In genomic region chr3:142947352-142947751, GRCh38 we compare ENCODE assay signal across 19 cellular contexts. TPM values are rescaled to one million over a fixed set of nuclear protein-coding genes. Genes with fewer than 3 reads are reported as not detected.
A peak's percentile ranks its signal among the peaks of the same experiment; 100 is the strongest.
DNase-seq lines count a peak whose midpoint lies in the region; ATAC-seq and TF ChIP-seq lines count a peak whose summit lies in the region.
"Had no signal": no experiment of that assay in that cellular context is flagged by ENCODE, and none has a peak within 500 bp of the region (broad histone marks: within the 10 kb centered on the region; RNA-seq: fewer than 3 reads in every experiment).

No MANE protein-coding gene starts in this region.

- POLR2A ChIA-PET in CD4-positive, alpha-beta memory T cell (lab: Charles Lee; ENCODE audit: partially characterized antibody) = no interaction called here
- POLR2A ChIA-PET in Panc1 (lab: Charles Lee) = no interaction called here

- H3K27ac Mint-ChIP-seq in CD4-positive, alpha-beta memory T cell = no peak overlapping the region
- H3K27ac Mint-ChIP-seq: activated naive CD8-positive, alpha-beta T cell had no signal

- no peak for TF ChIP-seq CTCF in Panc1 (IDR thresholded peaks at IDR 0.05)
- no peak for TF ChIP-seq CTCF in esophagus muscularis mucosa (IDR thresholded peaks at IDR 0.05)
- TF ChIP-seq CTCF in lower lobe of right lung (IDR thresholded peaks at IDR 0.05) = no peak
- no peak for TF ChIP-seq CTCF in lower leg skin (IDR thresholded peaks at IDR 0.05)

- TF ChIP-seq EP300 in esophagus muscularis mucosa (IDR thresholded peaks at IDR 0.05) = no peak

- no peaks in the 10 kb centered on the region for H3K36me3 Mint-ChIP-seq in CD4-positive, alpha-beta memory T cell
- H3K36me3 Mint-ChIP-seq: activated naive CD8-positive, alpha-beta T cell had no signal

- H3K27ac ChIP-seq in CD4-positive, alpha-beta memory T cell (ENCODE audit: low read depth, low read length) = no peak overlapping the region
- H3K27ac ChIP-seq in Panc1 (ENCODE audit: low read length) = no peak overlapping the region
- no peak overlapping the region for H3K27ac ChIP-seq in esophagus muscularis mucosa (replicated peaks in 1 of 4)
- H3K27ac ChIP-seq in lower lobe of right lung = no peak overlapping the region
- H3K27ac ChIP-seq: gastrocnemius medialis, pancreas had no signal

- H3K4me1 Mint-ChIP-seq in CD4-positive, alpha-beta memory T cell = peaks cover 16 to 21% (median 16%) of the 10 kb centered on the region in 4 donors

- no peaks in the 10 kb centered on the region for H3K9me3 ChIP-seq in CD4-positive, alpha-beta memory T cell (ENCODE audit: control insufficient read depth in 1 of 2, low read length in 2 of 2)
- H3K9me3 ChIP-seq in Panc1 (ENCODE audit: control insufficient read depth, insufficient read depth, low read depth, low read length) (no peaks in the 10 kb centered on the region), esophagus muscularis mucosa (no peaks in the 10 kb centered on the region), lower lobe of right lung (no peaks in the 10 kb centered on the region)
- H3K9me3 ChIP-seq: gastrocnemius medialis, pancreas had no signal

- peaks cover 28 to 36% of the 10 kb centered on the region in 2 donors for H3K27me3 Mint-ChIP-seq in CD4-positive, alpha-beta memory T cell

- TF ChIP-seq POLR2A in esophagus muscularis mucosa (IDR thresholded peaks at IDR 0.05; ENCODE audit: low read depth) (no peak), lower leg skin (IDR thresholded peaks at IDR 0.05) (no peak)

- H3K4me3 ChIP-seq in CD4-positive, alpha-beta memory T cell (ENCODE audit: low read length in 2 of 2) = no peak overlapping the region
- H3K4me3 ChIP-seq in Panc1 (ENCODE audit: low read depth in 2 of 2, low read length in 2 of 2) = no peak overlapping the region
- peak overlapping the region in 3 of 4 donors; percentile 23 to 31 (median 26) for H3K4me3 ChIP-seq in esophagus muscularis mucosa
- no peak overlapping the region for H3K4me3 ChIP-seq in lower lobe of right lung
- no peak overlapping the region for H3K4me3 ChIP-seq in lower leg skin (ENCODE audit: low read depth, poor library complexity, severe bottlenecking)
- H3K4me3 ChIP-seq: pancreas had no signal

- H3K9me3 Mint-ChIP-seq in CD4-positive, alpha-beta memory T cell = no peaks in the 10 kb centered on the region

- H3K4me3 Mint-ChIP-seq in CD4-positive, alpha-beta memory T cell = peak overlapping the region in 5 of 8 donors; percentile 15 to 66 (median 60)

- H3K36me3 ChIP-seq in CD4-positive, alpha-beta memory T cell (ENCODE audit: insufficient read depth, low read length) = no peaks in the 10 kb centered on the region
- H3K36me3 ChIP-seq in Panc1 (ENCODE audit: control insufficient read depth, insufficient read depth, low read length) = no peaks in the 10 kb centered on the region
- no peaks in the 10 kb centered on the region for H3K36me3 ChIP-seq in esophagus muscularis mucosa
- no peaks in the 10 kb centered on the region for H3K36me3 ChIP-seq in lower lobe of right lung
- H3K36me3 ChIP-seq: gastrocnemius medialis, pancreas had no signal

- peaks cover 9% of the 10 kb centered on the region for H3K4me1 ChIP-seq in CD4-positive, alpha-beta memory T cell (ENCODE audit: insufficient read depth, low read length)
- H3K4me1 ChIP-seq in Panc1 (ENCODE audit: control insufficient read depth, insufficient read depth, low read length) (no peaks in the 10 kb centered on the region), esophagus muscularis mucosa (peaks cover 3 to 8% (median 7%) of the 10 kb centered on the region in 4 donors), lower lobe of right lung (no peaks in the 10 kb centered on the region)
- H3K4me1 ChIP-seq: gastrocnemius medialis had no signal

- in situ Hi-C loops in Panc1 (cut with HindIII; ENCODE audit: low pct_unique_long_range_greater_than_20kb, low sequenced_read_pairs) = no loop called here

- no peaks in the 10 kb centered on the region for H3K27me3 ChIP-seq in CD4-positive, alpha-beta memory T cell (ENCODE audit: insufficient read depth, low read length)
- H3K27me3 ChIP-seq in Panc1 (ENCODE audit: control insufficient read depth, insufficient read depth, low read length) (peaks cover 5% of the 10 kb centered on the region; the same call in 1 of the 2 replicates), esophagus muscularis mucosa (peaks cover 0 to 38% (median 8%) of the 10 kb centered on the region in 4 donors), lower lobe of right lung (ENCODE audit: low read depth) (peaks cover 23% of the 10 kb centered on the region)

- DNase-seq in CD4-positive, alpha-beta memory T cell = no peak
- DNase-seq in Panc1 (ENCODE audit: low read depth, low spot score) (no peak), esophagus muscularis mucosa (ENCODE audit: extremely low spot score) (no peak), lower lobe of right lung (no peak), cerebellar nuclear complex (lab: John Stamatoyannopoulos, UW) (no peak), NK-92 (lab: John Stamatoyannopoulos, UW; ENCODE audit: unreplicated experiment) (no peak), lower leg skin (ENCODE audit: low spot score in 2 of 2) (no peak), T-helper 2 cell (no peak)
- DNase-seq: activated CD8-positive, alpha-beta memory T cell treated with anti-CD3 and anti-CD28 coated beads, Interleukin-2, amount 50 U/mL, for 48 hours; central memory CD4-positive, alpha-beta T cell; gastrocnemius medialis; GOT3; NCI-H146; NCI-H226; SHP77; stimulated activated CD4-positive, alpha-beta T cell treated with anti-CD3 and anti-CD28 coated beads, Interleukin-12 subunit alpha, Interleukin-12 subunit beta, amount 100 ng/mL, for 4 hours; T-helper 9 cell had no signal

- no TSS peak for BruUV-seq in Panc1 (replicated peaks; lab: Mats Ljungman, UMichigan)

- CTCF ChIA-PET in CD4-positive, alpha-beta memory T cell (lab: Charles Lee; ENCODE audit: partially characterized antibody) = interaction anchor here (0.7 kb wide), 1 partner anchor 407 kb away, joined by 3 read pairs; no protein-coding TSS in a partner anchor
- CTCF ChIA-PET in Panc1 (lab: Charles Lee) = no interaction called here

- WGBS in esophagus muscularis mucosa = no CpG with 5 or more reads among the region's 35 CpGs
- WGBS in lower leg skin, 2 donors = 27 to 35% methylated on average over 31 to 35 of the region's 35 CpGs

- intact Hi-C loops in CD4-positive, alpha-beta memory T cell (cut with micrococcal nuclease) = no loop called here
- intact Hi-C loops in Panc1 (cut with micrococcal nuclease; ENCODE audit: unreplicated experiment) (no loop called here), esophagus muscularis mucosa (cut with DNase I) (no loop called here), lower lobe of right lung (cut with DNase I) (no loop called here), lower leg skin (cut with DNase I; ENCODE audit: low total_unique reads) (no loop called here)

- peak; percentile 73 for ATAC-seq in Panc1
- peak; percentile 21 to 30 for ATAC-seq in lower lobe of right lung
- ATAC-seq: gastrocnemius medialis, pancreas had no signal

RNA-seq across cellular contexts. Expression of gene PAQR9, which starts 16.1 kb away (rescaled TPM):
- total RNA-seq in CD4-positive, alpha-beta memory T cell = not detected
- not detected for polyA plus RNA-seq in CD4-positive, alpha-beta memory T cell
- 0.36 TPM for total RNA-seq in Panc1 (2021; ENCODE audit: unreplicated experiment)
- 0.24 TPM for polyA plus RNA-seq in Panc1 (2012; ENCODE audit: insufficient read length)
- not detected for total RNA-seq in esophagus muscularis mucosa
- total RNA-seq in lower lobe of right lung = not detected
- total RNA-seq in lower leg skin = not detected
- polyA plus RNA-seq: pancreas had no signal

RNA-seq across cellular contexts. Expression of gene U2SURP, which starts 54.0 kb away (rescaled TPM):
- 100 to 1,000 TPM; 137 TPM for total RNA-seq in CD4-positive, alpha-beta memory T cell
- 100 to 1,000 TPM in 1 of 2 donors, 10 to 100 TPM in 1; 97.6 to 115 TPM for polyA plus RNA-seq in CD4-positive, alpha-beta memory T cell
- 135 TPM for total RNA-seq in Panc1 (2021; ENCODE audit: unreplicated experiment)
- polyA plus RNA-seq in Panc1 (2012; ENCODE audit: insufficient read length) = 38.6 TPM
- 10 to 100 TPM; 35.7 to 58.6 (median 45.2) TPM for total RNA-seq in esophagus muscularis mucosa
- total RNA-seq in lower lobe of right lung = 74.0 TPM
- total RNA-seq in lower leg skin = 10 to 100 TPM; 39.3 to 63.3 (median 47.1) TPM

RNA-seq across cellular contexts. Expression of gene PCOLCE2, which starts 58.5 kb away (rescaled TPM):
- not detected for total RNA-seq in CD4-positive, alpha-beta memory T cell
- polyA plus RNA-seq in CD4-positive, alpha-beta memory T cell = not detected
- total RNA-seq in Panc1 (2021; ENCODE audit: unreplicated experiment) = 14.6 TPM
- 12.8 TPM for polyA plus RNA-seq in Panc1 (2012; ENCODE audit: insufficient read length)
- total RNA-seq in esophagus muscularis mucosa = 10 to 100 TPM; 48.2 to 76.0 (median 54.6) TPM
- 41.0 TPM for total RNA-seq in lower lobe of right lung
- total RNA-seq in lower leg skin = 10 to 100 TPM; 10.4 to 17.1 (median 12.8) TPM

Comparison
In these comparisons a context has a peak if more than half of its experiments do, and no peak if none do; other contexts are left out.
1. H3K4me3 ChIP-seq: peak in esophagus muscularis mucosa (3 of 4); none in CD4-positive, alpha-beta memory T cell (0 of 2), Panc1 (0 of 2), lower lobe of right lung (single experiment) and lower leg skin (single experiment).
2. RNA of gene PCOLCE2, which starts 58.5 kb away (total RNA-seq): 48.2 to 76.0 TPM in esophagus muscularis mucosa, 41.0 TPM in lower lobe of right lung (single experiment), 14.6 TPM in Panc1 (single experiment) and 10.4 to 17.1 TPM in lower leg skin; not detected in CD4-positive, alpha-beta memory T cell; every median in the first group is over 10 times any median in the second.